2 cellular contexts compared by ENCODE assay signal in the genomic region with DNA sequence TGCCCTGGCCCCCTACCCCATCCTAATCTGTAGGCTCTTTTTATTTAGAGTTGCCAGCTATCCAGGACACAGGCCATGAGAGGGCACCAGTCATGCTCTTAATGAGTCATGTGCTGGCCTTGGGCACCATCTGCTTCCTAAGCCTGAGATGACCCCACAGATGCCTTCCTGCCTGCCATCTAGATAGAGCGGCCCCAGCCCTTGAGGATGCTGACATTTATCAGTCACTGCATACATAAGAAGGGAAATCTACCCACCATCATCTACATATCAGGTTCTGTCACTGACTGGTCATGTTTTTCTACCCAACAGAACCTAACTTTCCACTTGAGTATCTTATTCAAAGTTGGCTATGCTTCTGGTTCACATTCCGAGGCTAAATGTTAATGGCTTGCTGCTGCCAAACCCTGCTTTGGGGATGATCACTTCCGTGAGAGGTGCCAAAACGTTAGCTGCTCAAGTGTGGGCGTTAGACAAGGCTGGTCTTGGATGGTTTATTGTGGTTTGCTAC.
TF ChIP-seq lines count a peak whose summit lies in the region.

No MANE protein-coding gene starts in this region.

TF ChIP-seq in A549, 52 proteins besides CTCF, POLR2A, EP300 and RAD21:
- TF ChIP-seq ZFP36 (IDR thresholded peaks at IDR 0.05; ENCODE audit: borderline replicate concordance, partially characterized antibody), result no peak
- no peak for TF ChIP-seq CBX8 (IDR thresholded peaks at IDR 0.05)
- TF ChIP-seq ZC3H11A (IDR thresholded peaks at IDR 0.05), result no peak
- no peak for TF ChIP-seq HEYL (CRISPR knock-in tag; IDR thresholded peaks at IDR 0.05)
- TF ChIP-seq RNF2 (IDR thresholded peaks at IDR 0.05; ENCODE audit: borderline replicate concordance, low read depth), result no peak
- no peak for TF ChIP-seq HOXB5 (CRISPR knock-in tag; IDR thresholded peaks at IDR 0.05)
- TF ChIP-seq, protein P1, sequence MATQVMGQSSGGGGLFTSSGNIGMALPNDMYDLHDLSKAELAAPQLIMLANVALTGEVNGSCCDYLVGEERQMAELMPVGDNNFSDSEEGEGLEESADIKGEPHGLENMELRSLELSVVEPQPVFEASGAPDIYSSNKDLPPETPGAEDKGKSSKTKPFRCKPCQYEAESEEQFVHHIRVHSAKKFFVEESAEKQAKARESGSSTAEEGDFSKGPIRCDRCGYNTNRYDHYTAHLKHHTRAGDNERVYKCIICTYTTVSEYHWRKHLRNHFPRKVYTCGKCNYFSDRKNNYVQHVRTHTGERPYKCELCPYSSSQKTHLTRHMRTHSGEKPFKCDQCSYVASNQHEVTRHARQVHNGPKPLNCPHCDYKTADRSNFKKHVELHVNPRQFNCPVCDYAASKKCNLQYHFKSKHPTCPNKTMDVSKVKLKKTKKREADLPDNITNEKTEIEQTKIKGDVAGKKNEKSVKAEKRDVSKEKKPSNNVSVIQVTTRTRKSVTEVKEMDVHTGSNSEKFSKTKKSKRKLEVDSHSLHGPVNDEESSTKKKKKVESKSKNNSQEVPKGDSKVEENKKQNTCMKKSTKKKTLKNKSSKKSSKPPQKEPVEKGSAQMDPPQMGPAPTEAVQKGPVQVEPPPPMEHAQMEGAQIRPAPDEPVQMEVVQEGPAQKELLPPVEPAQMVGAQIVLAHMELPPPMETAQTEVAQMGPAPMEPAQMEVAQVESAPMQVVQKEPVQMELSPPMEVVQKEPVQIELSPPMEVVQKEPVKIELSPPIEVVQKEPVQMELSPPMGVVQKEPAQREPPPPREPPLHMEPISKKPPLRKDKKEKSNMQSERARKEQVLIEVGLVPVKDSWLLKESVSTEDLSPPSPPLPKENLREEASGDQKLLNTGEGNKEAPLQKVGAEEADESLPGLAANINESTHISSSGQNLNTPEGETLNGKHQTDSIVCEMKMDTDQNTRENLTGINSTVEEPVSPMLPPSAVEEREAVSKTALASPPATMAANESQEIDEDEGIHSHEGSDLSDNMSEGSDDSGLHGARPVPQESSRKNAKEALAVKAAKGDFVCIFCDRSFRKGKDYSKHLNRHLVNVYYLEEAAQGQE (IDR thresholded peaks at IDR 0.05), result no peak
- TF ChIP-seq CHD2 (IDR thresholded peaks at IDR 0.05; ENCODE audit: low read length, partially characterized antibody), result no peak
- TF ChIP-seq RFX5 (IDR thresholded peaks at IDR 0.05), result no peak
- no peak for TF ChIP-seq MYC (IDR thresholded peaks at IDR 0.05; ENCODE audit: borderline replicate concordance, low read length)
- TF ChIP-seq, protein P2, sequence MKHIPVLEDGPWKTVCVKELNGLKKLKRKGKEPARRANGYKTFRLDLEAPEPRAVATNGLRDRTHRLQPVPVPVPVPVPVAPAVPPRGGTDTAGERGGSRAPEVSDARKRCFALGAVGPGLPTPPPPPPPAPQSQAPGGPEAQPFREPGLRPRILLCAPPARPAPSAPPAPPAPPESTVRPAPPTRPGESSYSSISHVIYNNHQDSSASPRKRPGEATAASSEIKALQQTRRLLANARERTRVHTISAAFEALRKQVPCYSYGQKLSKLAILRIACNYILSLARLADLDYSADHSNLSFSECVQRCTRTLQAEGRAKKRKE (CRISPR knock-in tag; IDR thresholded peaks at IDR 0.05; ENCODE audit: low read depth), result no peak
- no peak for TF ChIP-seq RARB (CRISPR knock-in tag; IDR thresholded peaks at IDR 0.05)
- no peak for TF ChIP-seq KDM1A (IDR thresholded peaks at IDR 0.05; ENCODE audit: low read depth)
- TF ChIP-seq HOXA7 (CRISPR knock-in tag; IDR thresholded peaks at IDR 0.05), result no peak
- no peak for TF ChIP-seq SMC3 (IDR thresholded peaks at IDR 0.05)

TF ChIP-seq in IMR-90, 13 proteins besides CTCF, POLR2A, EP300 and RAD21:
- TF ChIP-seq NFE2L2 (IDR thresholded peaks at IDR 0.05; ENCODE audit: low read depth, low read length), result no peak
- TF ChIP-seq CHD1 (IDR thresholded peaks at IDR 0.05; ENCODE audit: low read depth, low read length), result no peak
- no peak for TF ChIP-seq MAZ (IDR thresholded peaks at IDR 0.05; ENCODE audit: borderline replicate concordance, low read depth, low read length)
- TF ChIP-seq, protein P3, sequence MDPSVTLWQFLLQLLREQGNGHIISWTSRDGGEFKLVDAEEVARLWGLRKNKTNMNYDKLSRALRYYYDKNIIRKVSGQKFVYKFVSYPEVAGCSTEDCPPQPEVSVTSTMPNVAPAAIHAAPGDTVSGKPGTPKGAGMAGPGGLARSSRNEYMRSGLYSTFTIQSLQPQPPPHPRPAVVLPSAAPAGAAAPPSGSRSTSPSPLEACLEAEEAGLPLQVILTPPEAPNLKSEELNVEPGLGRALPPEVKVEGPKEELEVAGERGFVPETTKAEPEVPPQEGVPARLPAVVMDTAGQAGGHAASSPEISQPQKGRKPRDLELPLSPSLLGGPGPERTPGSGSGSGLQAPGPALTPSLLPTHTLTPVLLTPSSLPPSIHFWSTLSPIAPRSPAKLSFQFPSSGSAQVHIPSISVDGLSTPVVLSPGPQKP (IDR thresholded peaks at IDR 0.05; ENCODE audit: borderline replicate concordance, low read depth, low read length), result no peak
- TF ChIP-seq CEBPB (IDR thresholded peaks at IDR 0.05; ENCODE audit: low read depth, low read length), result no peak
- TF ChIP-seq RCOR1 (IDR thresholded peaks at IDR 0.05; ENCODE audit: insufficient replicate concordance, low read length), result no peak
- TF ChIP-seq SMC3 (IDR thresholded peaks at IDR 0.05; ENCODE audit: low read depth, low read length), result no peak
- TF ChIP-seq, protein P4, sequence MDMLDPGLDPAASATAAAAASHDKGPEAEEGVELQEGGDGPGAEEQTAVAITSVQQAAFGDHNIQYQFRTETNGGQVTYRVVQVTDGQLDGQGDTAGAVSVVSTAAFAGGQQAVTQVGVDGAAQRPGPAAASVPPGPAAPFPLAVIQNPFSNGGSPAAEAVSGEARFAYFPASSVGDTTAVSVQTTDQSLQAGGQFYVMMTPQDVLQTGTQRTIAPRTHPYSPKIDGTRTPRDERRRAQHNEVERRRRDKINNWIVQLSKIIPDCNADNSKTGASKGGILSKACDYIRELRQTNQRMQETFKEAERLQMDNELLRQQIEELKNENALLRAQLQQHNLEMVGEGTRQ (IDR thresholded peaks at IDR 0.05; ENCODE audit: low read depth, low read length), result no peak
- TF ChIP-seq RFX5 (IDR thresholded peaks at IDR 0.05; ENCODE audit: low read depth, low read length), result no peak
- TF ChIP-seq FOS (IDR thresholded peaks at IDR 0.05; ENCODE audit: low read depth, low read length), result no peak
- no peak for TF ChIP-seq MXI1 (IDR thresholded peaks at IDR 0.05; ENCODE audit: borderline replicate concordance, low read depth, low read length)
- TF ChIP-seq MAFK (IDR thresholded peaks at IDR 0.05; ENCODE audit: low read depth, low read length), result no peak
- TF ChIP-seq BHLHE40 (IDR thresholded peaks at IDR 0.05; ENCODE audit: low read depth, low read length), result no peak
